ENCODE assay signal across 18 cellular contexts in the genomic region with DNA sequence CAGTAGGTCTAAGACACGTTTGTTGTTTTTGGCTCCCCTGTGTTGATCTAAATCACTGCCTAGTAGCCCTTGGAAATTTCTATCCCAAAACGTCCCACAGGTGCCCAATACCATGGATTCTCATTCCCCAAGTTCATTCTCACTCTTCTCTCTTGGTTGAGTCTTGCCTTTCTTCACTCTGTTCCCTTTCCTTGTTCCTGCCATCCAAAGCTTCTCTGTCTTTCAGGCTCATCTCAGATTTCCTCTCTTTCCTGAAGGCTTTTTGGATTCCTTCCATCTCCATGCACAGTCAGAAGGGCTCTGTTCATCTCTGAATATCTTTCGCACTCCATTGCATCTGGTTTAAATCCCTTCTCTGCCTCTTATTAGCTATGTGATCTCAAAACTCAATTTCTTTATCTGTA.
"Had no signal": no experiment of that assay in that cellular context is flagged by ENCODE, and none has a peak within 500 bp of the region (broad histone marks: within the 10 kb centered on the region; RNA-seq: fewer than 3 reads in every experiment).

No MANE protein-coding gene starts in this region.

- H3K4me1 ChIP-seq: left lung, psoas muscle had no signal

- H3K36me3 ChIP-seq: cardiac muscle cell, left lung, sigmoid colon, transverse colon had no signal

- ATAC-seq: left lung; psoas muscle; stimulated activated naive B cell treated with anti-CD40 and anti-IgM and Interleukin-4, amounts not matched to agents 10 μg/mL and 1 μg/mL and 100 μg/mL, for 72 hours had no signal

- H3K4me3 ChIP-seq: cardiac muscle cell, coronary artery, left lung, psoas muscle, sigmoid colon, transverse colon had no signal

- H3K27ac ChIP-seq: cardiac muscle cell, coronary artery, epithelial cell of prostate, left lung, psoas muscle, sigmoid colon, transverse colon had no signal

- DNase-seq: activated CD4-positive, alpha-beta memory T cell treated with anti-CD3 and anti-CD28 coated beads for 36 hours; activated CD4-positive, alpha-beta T cell treated with anti-CD3 and anti-CD28 coated beads for 1 hour; activated gamma-delta T cell; activated naive CD8-positive, alpha-beta T cell treated with anti-CD3 and anti-CD28 coated beads for 36 hours; activated T-cell treated with anti-CD3 and anti-CD28 coated beads, Interleukin-2, amount 50 U/mL, for 48 hours; anterior cingulate cortex; effector CD8-positive, alpha-beta T cell; left lung; nephron progenitor cell; psoas muscle; sigmoid colon; stimulated activated CD4-positive, alpha-beta T cell treated with anti-CD3 and anti-CD28 coated beads, Interleukin-2, amount 100 ng/mL, for 24 hours; stimulated activated naive B cell treated with anti-CD40 and anti-IgM and Interleukin-4, amounts not matched to agents 10 μg/mL and 1 μg/mL and 100 μg/mL, for 72 hours; substantia nigra; transverse colon had no signal

- H3K9me3 ChIP-seq: left lung, psoas muscle, sigmoid colon, transverse colon had no signal
